1 cellular context compared by ENCODE assay signal in genomic region chr7:6306471-6306870, GRCh38.
TF ChIP-seq lines count a peak whose summit lies in the region.

No MANE protein-coding gene starts in this region.

TF ChIP-seq in endothelial cell of umbilical vein, 7 proteins besides CTCF, POLR2A, EP300 and RAD21 (continued from another document):
- TF ChIP-seq MAX (IDR thresholded peaks at IDR 0.05; ENCODE audit: insufficient read depth, insufficient read length) (no peak), POLR2AphosphoS5 (IDR thresholded peaks at IDR 0.05; ENCODE audit: insufficient read depth, low read depth, low read length) (no peak), GATA2 (IDR thresholded peaks at IDR 0.05; ENCODE audit: insufficient read depth, insufficient read length, low read depth, low read length) (no peak)
